In the genomic region with DNA sequence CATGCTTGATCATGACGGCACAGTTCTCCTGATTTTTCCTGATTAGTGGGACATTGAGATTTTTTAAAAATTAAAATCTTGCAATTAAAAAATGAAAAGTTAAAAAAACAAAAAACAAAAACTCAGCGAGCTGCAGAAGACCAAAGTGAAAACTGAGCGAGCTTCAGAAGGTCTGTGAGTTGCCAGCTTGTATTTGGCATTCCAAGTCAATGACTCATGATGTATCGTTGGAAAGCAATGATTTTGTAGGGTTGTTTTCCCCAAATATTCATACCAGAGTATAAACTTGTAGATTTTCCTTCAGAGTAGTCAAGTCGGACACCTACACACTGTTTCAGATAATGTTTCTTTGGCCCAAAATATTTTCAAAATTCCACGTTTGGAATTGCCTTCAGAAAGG, we compare ENCODE assay signal across 14 cellular contexts.
DNase-seq lines count a peak whose midpoint lies in the region; ATAC-seq and TF ChIP-seq lines count a peak whose summit lies in the region.
"Had no signal": no experiment of that assay in that cellular context is flagged by ENCODE, and none has a peak within 500 bp of the region (broad histone marks: within the 10 kb centered on the region; RNA-seq: fewer than 3 reads in every experiment).

No MANE protein-coding gene starts in this region.

- CTCF ChIA-PET in RWPE1 (lab: Yijun Ruan, JAX) = no interaction called here

- H3K9me3 ChIP-seq in thoracic aorta = no peaks in the 10 kb centered on the region
- H3K9me3 ChIP-seq: ascending aorta had no signal

- DNase-seq in HS-27A (ENCODE audit: low read depth) (peak; percentile 73), RWPE1 (ENCODE audit: low spot score) (peak; percentile 22), fibroblast of gingiva (ENCODE audit: low read depth) (peak; percentile 46), thoracic aorta (ENCODE audit: low spot score) (no peak), hepatic stellate cell (ENCODE audit: low spot score) (no peak), germinal center (ENCODE audit: low spot score) (no peak)
- DNase-seq in stimulated activated CD4-positive, alpha-beta T cell treated with anti-CD3 and anti-CD28 coated beads, Interleukin-15, amount 100 ng/mL, for 24 hours = no peak
- DNase-seq: activated CD4-positive, alpha-beta T cell treated with anti-CD3 and anti-CD28 coated beads for 36 hours; activated gamma-delta T cell; CD4-positive, alpha-beta memory T cell; NCI-H446; occipital lobe; SIG-M5 had no signal

- POLR2A ChIA-PET in RWPE1 (lab: Yijun Ruan, JAX; ENCODE audit: low non-redundant PET) = no interaction called here

- H3K4me3 ChIP-seq in thoracic aorta = no peak overlapping the region
- H3K4me3 ChIP-seq: ascending aorta had no signal

- TF ChIP-seq CTCF in RWPE1 (conservative IDR thresholded peaks at IDR 0.05; ENCODE audit: low read depth) (no peak), thoracic aorta (IDR thresholded peaks at IDR 0.05) (no peak)

- H3K27ac ChIP-seq in RWPE1 (no peak overlapping the region), thoracic aorta (no peak overlapping the region)
- H3K27ac ChIP-seq: ascending aorta had no signal

- H3K4me1 ChIP-seq in thoracic aorta (ENCODE audit: control insufficient read depth in 1 of 2, low read depth in 2 of 2) = peaks cover 4 to 21% of the 10 kb centered on the region in 2 donors

- ATAC-seq in thoracic aorta (ENCODE audit: insufficient number of reproducible peaks, low FRiP score, low read depth) = peak; percentile 73
- ATAC-seq: activated CD4-positive, alpha-beta T cell treated with anti-CD3 and anti-CD28 coated beads for 36 hours had no signal

- no peaks in the 10 kb centered on the region for H3K36me3 ChIP-seq in thoracic aorta
- H3K36me3 ChIP-seq: ascending aorta had no signal

- H3K27me3 ChIP-seq in thoracic aorta (replicated peaks; ENCODE audit: insufficient read depth) = no peaks in the 10 kb centered on the region
- H3K27me3 ChIP-seq: ascending aorta had no signal

Comparison
In these comparisons a context has a peak if more than half of its experiments do, and no peak if none do; other contexts are left out.
1. DNase-seq: peak in HS-27A (single experiment), RWPE1 (single experiment) and fibroblast of gingiva (single experiment); none in thoracic aorta (single experiment), hepatic stellate cell (single experiment), stimulated activated CD4-positive, alpha-beta T cell treated with anti-CD3 and anti-CD28 coated beads, Interleukin-15, amount 100 ng/mL, for 24 hours (single experiment) and germinal center (single experiment).